In genomic region chrX:25067271-25068172, GRCh38 we compare ENCODE assay signal across 15 cellular contexts. TPM values are rescaled to one million over a fixed set of nuclear protein-coding genes. Genes with fewer than 3 reads are reported as not detected.
A peak's percentile ranks its signal among the peaks of the same experiment; 100 is the strongest.
DNase-seq lines count a peak whose midpoint lies in the region; ATAC-seq and TF ChIP-seq lines count a peak whose summit lies in the region.
"Had no signal": no experiment of that assay in that cellular context is flagged by ENCODE, and none has a peak within 500 bp of the region (broad histone marks: within the 10 kb centered on the region; RNA-seq: fewer than 3 reads in every experiment).

No MANE protein-coding gene starts in this region.

- H3K4me1 Mint-ChIP-seq in CD4-positive, CD25-positive, alpha-beta regulatory T cell, result peaks cover 8 to 25% (median 12%) of the 10 kb centered on the region in 4 donors
- H3K4me1 Mint-ChIP-seq in central memory CD8-positive, alpha-beta T cell, result peaks cover 10% of the 10 kb centered on the region

- no peaks in the 10 kb centered on the region for H3K9me3 ChIP-seq in CD4-positive, CD25-positive, alpha-beta regulatory T cell (ENCODE audit: control insufficient read depth in 2 of 2, low read length in 2 of 2)
- no peaks in the 10 kb centered on the region for H3K9me3 ChIP-seq in neuronal stem cell (replicated peaks in 1 of 2; ENCODE audit: control insufficient read depth in 2 of 2, insufficient read depth in 1 of 2, low read depth in 1 of 2, low read length in 2 of 2)

- WGBS in neuronal stem cell (ENCODE audit: extremely low coverage in 2 of 2, insufficient read length in 2 of 2, insufficient replicate concordance in 1 of 2), 2 donors, result no CpG with 5 or more reads among the region's 4 CpGs

- H3K4ac ChIP-seq in neuronal stem cell (ENCODE audit: low read length), result no peak overlapping the region

- no peak overlapping the region for H2AFZ ChIP-seq in neuronal stem cell (ENCODE audit: low read length)
- H2AFZ ChIP-seq: PC-9 had no signal

- no peaks in the 10 kb centered on the region for H3K36me3 ChIP-seq in CD4-positive, CD25-positive, alpha-beta regulatory T cell (ENCODE audit: control insufficient read depth, insufficient read depth, low read length)
- H3K36me3 ChIP-seq in neuronal stem cell (replicated peaks in 1 of 2; ENCODE audit: control insufficient read depth in 2 of 2, insufficient read depth in 2 of 2, low read length in 2 of 2), result no peaks in the 10 kb centered on the region

- DNase-seq in CD4-positive, CD25-positive, alpha-beta regulatory T cell, result peak in 2 of 3 donors; percentile 10 to 46
- no peak for DNase-seq in central memory CD8-positive, alpha-beta T cell (ENCODE audit: low spot score in 2 of 2)
- no peak for DNase-seq in neuronal stem cell (ENCODE audit: low spot score)
- no peak for DNase-seq in caudate nucleus (lab: John Stamatoyannopoulos, UW)
- no peak for DNase-seq in NCI-H2029 (lab: John Stamatoyannopoulos, UW)
- DNase-seq in coronary artery (ENCODE audit: low spot score), result no peak
- DNase-seq: activated CD8-positive, alpha-beta memory T cell treated with anti-CD3 and anti-CD28 coated beads, Interleukin-2, amount 50 U/mL, for 4 hours; NCI-H2029 treated with DMSO at 0.1 percent for 48 hours; PC-9; trophoblast cell had no signal

- H2AK5ac ChIP-seq in neuronal stem cell (ENCODE audit: low read depth, low read length), result no peak overlapping the region

- no peak overlapping the region for H3K14ac ChIP-seq in neuronal stem cell (ENCODE audit: low read length)

- H2BK12ac ChIP-seq in neuronal stem cell (ENCODE audit: low read length), result no peak overlapping the region

- H3K9ac ChIP-seq in neuronal stem cell (ENCODE audit: low read depth, low read length, poor library complexity), result no peak overlapping the region

- H3K27me3 Mint-ChIP-seq in CD4-positive, CD25-positive, alpha-beta regulatory T cell, result peaks cover 4% of the 10 kb centered on the region
- no peaks in the 10 kb centered on the region for H3K27me3 Mint-ChIP-seq in central memory CD8-positive, alpha-beta T cell

- H3K4me3 ChIP-seq in CD4-positive, CD25-positive, alpha-beta regulatory T cell (ENCODE audit: low read depth, low read length), result peak overlapping the region; percentile 64
- H3K4me3 ChIP-seq in neuronal stem cell (ENCODE audit: low read length in 2 of 2) (no peak overlapping the region), coronary artery (no peak overlapping the region)
- H3K4me3 ChIP-seq: PC-9 had no signal

- ATAC-seq in CD4-positive, CD25-positive, alpha-beta regulatory T cell (ENCODE audit: low read depth in 2 of 2), result peak in 1 of 2 donors; percentile 37
- ATAC-seq in GM18870 (IDR thresholded peaks at IDR 0.05; ENCODE audit: unreplicated experiment) (peak; percentile 59), HG03175 (IDR thresholded peaks at IDR 0.05; ENCODE audit: unreplicated experiment) (peak; percentile 74)
- ATAC-seq in central memory CD8-positive, alpha-beta T cell (replicated peaks; ENCODE audit: extremely low read depth, poor library complexity, severe bottlenecking), result peak; percentile 68

- H2BK5ac ChIP-seq in neuronal stem cell (ENCODE audit: low read length), result no peak overlapping the region

- H3K9me3 Mint-ChIP-seq in CD4-positive, CD25-positive, alpha-beta regulatory T cell, result peaks cover 0 to 5% (median 0%) of the 10 kb centered on the region in 7 donors
- no peaks in the 10 kb centered on the region for H3K9me3 Mint-ChIP-seq in central memory CD8-positive, alpha-beta T cell

- peak overlapping the region; percentile 41 for H3K27ac ChIP-seq in CD4-positive, CD25-positive, alpha-beta regulatory T cell (ENCODE audit: insufficient read depth, low read length, poor library complexity, severe bottlenecking)
- H3K27ac ChIP-seq in neuronal stem cell (replicated peaks; ENCODE audit: low read length) (no peak overlapping the region), caudate nucleus (ENCODE audit: low read depth, low read length) (no peak overlapping the region), coronary artery (no peak overlapping the region)
- H3K27ac ChIP-seq: PC-9 had no signal

- no peaks in the 10 kb centered on the region for H3K27me3 ChIP-seq in CD4-positive, CD25-positive, alpha-beta regulatory T cell (ENCODE audit: control insufficient read depth, insufficient read depth, low read length)
- no peaks in the 10 kb centered on the region for H3K27me3 ChIP-seq in neuronal stem cell (ENCODE audit: control insufficient read depth in 3 of 3, insufficient read depth in 3 of 3, low read depth in 1 of 3, low read length in 3 of 3)

- no peaks in the 10 kb centered on the region for H3K36me3 Mint-ChIP-seq in CD4-positive, CD25-positive, alpha-beta regulatory T cell
- no peaks in the 10 kb centered on the region for H3K36me3 Mint-ChIP-seq in central memory CD8-positive, alpha-beta T cell (ENCODE audit: insufficient read depth)

- no peak for TF ChIP-seq CTCF in coronary artery (IDR thresholded peaks at IDR 0.05)

- H3K4me2 ChIP-seq in neuronal stem cell (ENCODE audit: insufficient read depth, low read length, poor library complexity, severe bottlenecking), result no peak overlapping the region
- H3K4me2 ChIP-seq: PC-9 had no signal

- no peak overlapping the region for H3K23ac ChIP-seq in neuronal stem cell (ENCODE audit: low read depth, low read length, poor library complexity)

- H3K79me1 ChIP-seq in neuronal stem cell (ENCODE audit: low read depth, low read length), result no peaks in the 10 kb centered on the region

- H3K4me3 Mint-ChIP-seq in CD4-positive, CD25-positive, alpha-beta regulatory T cell, result peak overlapping the region; percentile 65 to 87 (median 78)
- peak overlapping the region; percentile 59 for H3K4me3 Mint-ChIP-seq in central memory CD8-positive, alpha-beta T cell

- no peak overlapping the region for H4K8ac ChIP-seq in neuronal stem cell (ENCODE audit: low read depth, low read length)

- H4K91ac ChIP-seq in neuronal stem cell (ENCODE audit: low read depth, low read length, poor library complexity), result no peak overlapping the region

- H3K4me1 ChIP-seq in CD4-positive, CD25-positive, alpha-beta regulatory T cell (ENCODE audit: control insufficient read depth, insufficient read depth, low read length, poor library complexity, severe bottlenecking), result peaks cover 8% of the 10 kb centered on the region
- H3K4me1 ChIP-seq in neuronal stem cell (ENCODE audit: control insufficient read depth in 2 of 2, insufficient read depth in 1 of 2, low read depth in 1 of 2, low read length in 2 of 2), result no peaks in the 10 kb centered on the region

- H3K18ac ChIP-seq in neuronal stem cell (ENCODE audit: low read length), result no peak overlapping the region

- no peak overlapping the region for H2BK120ac ChIP-seq in neuronal stem cell (ENCODE audit: low read depth, low read length)

- H2BK15ac ChIP-seq in neuronal stem cell (ENCODE audit: low read length), result no peak overlapping the region

- peak overlapping the region; percentile 63 to 82 (median 77) for H3K27ac Mint-ChIP-seq in CD4-positive, CD25-positive, alpha-beta regulatory T cell
- H3K27ac Mint-ChIP-seq in central memory CD8-positive, alpha-beta T cell (ENCODE audit: low read depth), result peak overlapping the region; percentile 84

RNA-seq across cellular contexts. Expression of gene ARX, which starts 51.8 kb away (rescaled TPM):
- total RNA-seq in CD4-positive, CD25-positive, alpha-beta regulatory T cell, result not detected
- polyA plus RNA-seq in CD4-positive, CD25-positive, alpha-beta regulatory T cell, result not detected
- 1.4 TPM for polyA plus RNA-seq in neuronal stem cell (2013, experiment 1 of 2)
- 1.4 TPM for polyA plus RNA-seq in neuronal stem cell (2013, experiment 2 of 2)
- total RNA-seq: PC-9; T-helper 2 cell treated with Interferon-gamma antibody and Interleukin-4, amounts not matched to agents 100 ng/mL and 5 ng/mL, for 36 hours had no signal
- polyA plus RNA-seq: BJ, esophagus had no signal

Comparison
In these comparisons a context has a peak if more than half of its experiments do, and no peak if none do; other contexts are left out.
1. DNase-seq: peak in CD4-positive, CD25-positive, alpha-beta regulatory T cell (2 of 3); none in central memory CD8-positive, alpha-beta T cell (0 of 2), neuronal stem cell (single experiment), caudate nucleus (0 of 61), NCI-H2029 (single experiment) and coronary artery (single experiment).